ENCODE assay signal across 24 cellular contexts in the genomic region with DNA sequence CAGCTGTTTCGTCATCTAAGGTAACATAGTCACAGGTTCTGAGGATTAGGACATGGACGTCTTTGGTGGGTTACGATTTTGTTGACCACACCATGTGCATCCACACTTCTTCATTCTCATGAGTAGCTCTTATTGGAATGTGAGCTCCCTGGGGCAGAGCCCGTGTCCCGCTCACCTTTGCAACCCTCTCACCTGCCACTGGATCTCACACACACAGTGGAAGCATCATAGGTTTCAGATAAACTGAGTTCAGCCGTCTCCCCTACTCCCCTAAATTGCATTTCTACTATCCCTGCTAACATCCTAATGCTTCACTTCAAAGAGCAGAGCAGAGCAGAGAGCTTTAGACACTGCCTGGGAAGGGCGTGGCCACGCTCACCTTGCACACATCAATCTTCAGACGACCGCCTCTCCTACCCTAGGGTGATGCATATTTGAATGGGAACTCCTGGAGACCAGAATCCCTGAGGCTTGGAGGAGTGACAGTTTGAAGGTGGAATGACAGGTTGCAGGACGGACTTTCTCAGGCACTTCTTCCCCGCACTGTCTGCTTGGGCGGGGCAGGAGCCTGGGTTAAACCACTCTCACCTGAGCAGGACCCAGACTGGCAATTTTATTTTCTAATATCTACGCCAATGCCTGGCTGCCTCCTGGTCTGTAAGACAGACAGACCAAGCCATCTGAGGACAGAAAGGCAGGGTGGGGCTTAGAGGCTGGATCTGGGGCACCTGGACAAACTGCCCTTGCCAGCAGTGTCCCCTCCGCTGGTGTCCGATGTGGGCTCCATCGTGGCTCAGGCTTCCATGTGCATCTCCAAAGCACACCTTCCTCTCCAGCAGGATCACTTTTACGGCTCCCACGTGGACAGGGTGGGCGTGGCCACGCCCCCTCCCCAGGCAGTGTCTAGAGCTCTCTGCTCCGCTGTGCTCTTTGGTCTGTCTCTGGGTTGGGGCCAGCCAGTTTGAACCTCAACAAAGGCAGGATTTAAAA.
DNase-seq lines count a peak whose midpoint lies in the region; ATAC-seq and TF ChIP-seq lines count a peak whose summit lies in the region.
"Had no signal": no experiment of that assay in that cellular context is flagged by ENCODE, and none has a peak within 500 bp of the region (broad histone marks: within the 10 kb centered on the region; RNA-seq: fewer than 3 reads in every experiment).

No MANE protein-coding gene starts in this region.

- H3K27ac Mint-ChIP-seq in nephron, result peak overlapping the region; percentile 59 to 88 (median 85)
- H3K27ac Mint-ChIP-seq: CD4-positive, alpha-beta memory T cell; stimulated activated naive CD8-positive, alpha-beta T cell treated with anti-CD3 and anti-CD28 coated beads, Interleukin-15, Interleukin-2, amounts not matched to agents 100 ng/mL and 50 ng/mL, for 24 hours had no signal

- H3K9me3 ChIP-seq in hepatocyte (ENCODE audit: low read depth), result no peaks in the 10 kb centered on the region
- H3K9me3 ChIP-seq: ovary, thyroid gland had no signal

- H3K36me3 ChIP-seq in H7 (replicated peaks; ENCODE audit: control insufficient read depth, insufficient read depth, low read length) (no peaks in the 10 kb centered on the region), hepatocyte (replicated peaks; ENCODE audit: insufficient read depth, low read depth) (no peaks in the 10 kb centered on the region)
- H3K36me3 ChIP-seq: ovary, thyroid gland had no signal

- no peaks in the 10 kb centered on the region for H3K79me2 ChIP-seq in hepatocyte

- TF ChIP-seq CTCF in hepatocyte (IDR thresholded peaks at IDR 0.05; ENCODE audit: poor library complexity), result no peak
- TF ChIP-seq CTCF in nephron (IDR thresholded peaks at IDR 0.05; ENCODE audit: unreplicated experiment in 3 of 3), result no peak

- peak overlapping the region; percentile 50 for H3K27ac ChIP-seq in hepatocyte
- H3K27ac ChIP-seq: ovary, thyroid gland had no signal

- no peaks in the 10 kb centered on the region for H3K9me2 ChIP-seq in hepatocyte (replicated peaks; ENCODE audit: insufficient read depth)

- H3K4me3 ChIP-seq in H7 (ENCODE audit: insufficient read depth, low read depth, low read length) (no peak overlapping the region), hepatocyte (no peak overlapping the region)
- H3K4me3 ChIP-seq: ovary, thyroid gland had no signal

- no peaks in the 10 kb centered on the region for H3K36me3 Mint-ChIP-seq in nephron (ENCODE audit: low read depth)
- H3K36me3 Mint-ChIP-seq: CD4-positive, alpha-beta memory T cell; naive B cell had no signal

- H3K27me3 ChIP-seq in H7 (ENCODE audit: control insufficient read depth, insufficient read depth, low read length), result no peaks in the 10 kb centered on the region
- no peaks in the 10 kb centered on the region for H3K27me3 ChIP-seq in hepatocyte
- H3K27me3 ChIP-seq: ovary, thyroid gland had no signal

- H3K4me3 Mint-ChIP-seq in nephron, result no peak overlapping the region
- H3K4me3 Mint-ChIP-seq: CD4-positive, alpha-beta memory T cell; stimulated activated naive CD8-positive, alpha-beta T cell treated with anti-CD3 and anti-CD28 coated beads, Interleukin-15, Interleukin-2, amounts not matched to agents 100 ng/mL and 50 ng/mL, for 24 hours had no signal

- H3K4me2 ChIP-seq in hepatocyte, result no peak overlapping the region

- H3K27me3 Mint-ChIP-seq in nephron (ENCODE audit: low read depth), result peaks cover 16% of the 10 kb centered on the region
- H3K27me3 Mint-ChIP-seq: stimulated activated naive CD8-positive, alpha-beta T cell treated with anti-CD3 and anti-CD28 coated beads, Interleukin-15, Interleukin-2, amounts not matched to agents 100 ng/mL and 50 ng/mL, for 24 hours had no signal

- no peaks in the 10 kb centered on the region for H4K20me1 ChIP-seq in hepatocyte (ENCODE audit: insufficient read depth, poor library complexity, severe bottlenecking)

- DNase-seq in H7 (peak; percentile 40), NCI-H526 treated with DMSO at 0.1 percent for 48 hours (lab: John Stamatoyannopoulos, UW) (peak; percentile 27), hepatocyte (ENCODE audit: low spot score) (no peak), UCSD-AML1 (lab: John Stamatoyannopoulos, UW; ENCODE audit: unreplicated experiment) (no peak)
- DNase-seq: activated CD4-positive, alpha-beta T cell treated with anti-CD3 and anti-CD28 coated beads for 48 hours; activated naive CD4-positive, alpha-beta T cell treated with anti-CD3 and anti-CD28 coated beads, Interleukin-2, amount 50 U/mL, for 16 hours; aorta; CD4-positive, alpha-beta memory T cell; central memory CD4-positive, alpha-beta T cell; erythroblast; foreskin melanocyte; kidney; naive B cell; NCI-H1105 treated with DMSO at 0.1 percent for 48 hours; NCI-H2081; NCI-H524 treated with DMSO at 0.1 percent for 48 hours; ovary; SHP77; T-helper 1 cell; thyroid gland had no signal

- no peak for ATAC-seq in HG03139 (IDR thresholded peaks at IDR 0.05; ENCODE audit: unreplicated experiment)
- no peak for ATAC-seq in GM21390 (IDR thresholded peaks at IDR 0.05; ENCODE audit: unreplicated experiment)

- peaks cover 15% of the 10 kb centered on the region for H3K4me1 ChIP-seq in hepatocyte (ENCODE audit: insufficient read depth)
- H3K4me1 ChIP-seq: thyroid gland had no signal

- WGBS in hepatocyte (ENCODE audit: low lambda C conversion rate, missing lambda C conversion rate), result 61% methylated on average over 22 of the region's 22 CpGs

- H2AFZ ChIP-seq in hepatocyte, result no peak overlapping the region

- H3K9me3 Mint-ChIP-seq in nephron, result peaks cover 7% of the 10 kb centered on the region
- H3K9me3 Mint-ChIP-seq: CD4-positive, alpha-beta memory T cell; stimulated activated naive CD8-positive, alpha-beta T cell treated with anti-CD3 and anti-CD28 coated beads, Interleukin-15, Interleukin-2, amounts not matched to agents 100 ng/mL and 50 ng/mL, for 24 hours had no signal

- H3K4me1 Mint-ChIP-seq in nephron, result peaks cover 45% of the 10 kb centered on the region
- H3K4me1 Mint-ChIP-seq: CD4-positive, alpha-beta memory T cell; naive B cell had no signal

Comparison
In these comparisons a context has a peak if more than half of its experiments do, and no peak if none do; other contexts are left out.
1. DNase-seq: peak in H7 (single experiment) and NCI-H526 treated with DMSO at 0.1 percent for 48 hours (single experiment); none in hepatocyte (single experiment) and UCSD-AML1 (single experiment).